In the genomic region with DNA sequence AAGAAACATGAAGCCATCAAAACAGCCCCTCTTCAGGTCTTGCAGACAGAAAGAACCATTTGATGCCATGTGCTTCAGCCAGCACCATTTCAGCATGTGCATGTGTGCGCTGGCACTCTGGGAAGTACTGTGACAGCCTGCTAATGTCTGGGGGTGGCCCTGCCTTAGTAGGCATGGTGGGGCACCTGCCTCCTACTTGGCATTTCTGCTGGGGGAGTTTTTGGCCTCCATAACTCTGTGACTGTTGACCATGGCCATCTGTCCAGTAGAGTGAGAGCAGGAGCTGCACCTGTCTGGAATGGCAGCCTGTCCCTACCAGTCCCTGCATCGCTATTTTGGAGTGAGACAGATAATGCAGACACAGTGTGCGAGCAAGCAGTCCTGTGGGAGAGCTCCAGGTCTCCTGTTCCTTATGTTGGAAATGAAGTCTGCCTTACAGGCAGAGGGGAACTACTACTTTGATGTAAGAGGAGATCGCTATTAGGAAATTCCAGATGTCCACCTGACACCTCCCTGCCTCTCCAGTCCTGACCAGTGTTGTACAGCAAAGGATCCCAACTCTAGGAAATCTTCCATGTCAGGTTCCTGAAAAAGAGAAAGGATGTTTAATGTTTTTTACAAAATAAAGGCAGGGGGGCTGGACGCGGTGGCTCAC, we compare ENCODE assay signal across 20 cellular contexts.
"Had no signal": no experiment of that assay in that cellular context is flagged by ENCODE, and none has a peak within 500 bp of the region (broad histone marks: within the 10 kb centered on the region; RNA-seq: fewer than 3 reads in every experiment).

No MANE protein-coding gene starts in this region.

- H3K27ac ChIP-seq: left lung, neutrophil, parathyroid adenoma, thyroid gland, uterus had no signal

- H3K4me1 Mint-ChIP-seq: activated CD8-positive, alpha-beta memory T cell treated with anti-CD3 and anti-CD28 coated beads, Interleukin-2, amount 10 ng/mL, durations not matched to agents 7 days and 5 days; activated naive CD4-positive, alpha-beta T cell treated with anti-CD3 and anti-CD28 coated beads, Interleukin-2, amount 10 ng/mL, durations not matched to agents 7 days and 5 days had no signal

- H3K27ac Mint-ChIP-seq: activated CD4-positive, alpha-beta memory T cell treated with anti-CD3 and anti-CD28 coated beads for 36 hours; activated CD8-positive, alpha-beta memory T cell treated with anti-CD3 and anti-CD28 coated beads, Interleukin-2, amount 10 ng/mL, durations not matched to agents 7 days and 5 days; activated naive CD4-positive, alpha-beta T cell treated with anti-CD3 and anti-CD28 coated beads, Interleukin-2, amount 10 ng/mL, durations not matched to agents 7 days and 5 days; natural killer cell; stimulated activated effector memory CD8-positive, alpha-beta T cell treated with anti-CD3 and anti-CD28 coated beads, Interleukin-12 subunit alpha, Interleukin-12 subunit beta, amount 100 ng/mL, for 72 hours had no signal

- H3K79me2 ChIP-seq: parathyroid adenoma had no signal

- H2AFZ ChIP-seq: parathyroid adenoma had no signal

- FAIRE-seq: astrocyte, colon, endometrium, kidney had no signal

- H3K36me3 Mint-ChIP-seq: natural killer cell had no signal

- H3K4me3 ChIP-seq: left lung, mucosa of descending colon, thyroid gland, uterus had no signal

- H3K9ac ChIP-seq: parathyroid adenoma had no signal

- H3K36me3 ChIP-seq: neutrophil, thyroid gland, uterus had no signal

- H3K4me1 ChIP-seq: left lung, parathyroid adenoma, thyroid gland, uterus had no signal

- H3K27me3 ChIP-seq: left lung, neutrophil, thyroid gland, uterus had no signal

- ATAC-seq: activated CD8-positive, alpha-beta memory T cell treated with anti-CD3 and anti-CD28 coated beads, Interleukin-2, amount 10 ng/mL, durations not matched to agents 7 days and 5 days; left lung; mucosa of descending colon; natural killer cell; stimulated activated effector memory CD8-positive, alpha-beta T cell treated with anti-CD3 and anti-CD28 coated beads, Interleukin-12 subunit alpha, Interleukin-12 subunit beta, amount 100 ng/mL, for 72 hours had no signal

- H3K9me3 ChIP-seq: left lung, mucosa of descending colon, neutrophil, thyroid gland, uterus had no signal

- H3K27me3 Mint-ChIP-seq: activated CD4-positive, alpha-beta memory T cell treated with anti-CD3 and anti-CD28 coated beads for 36 hours; activated CD8-positive, alpha-beta memory T cell treated with anti-CD3 and anti-CD28 coated beads, Interleukin-2, amount 10 ng/mL, durations not matched to agents 7 days and 5 days; activated naive CD4-positive, alpha-beta T cell treated with anti-CD3 and anti-CD28 coated beads, Interleukin-2, amount 10 ng/mL, durations not matched to agents 7 days and 5 days; activated T-cell treated with anti-CD3 and anti-CD28 coated beads, Interleukin-2, amount 50 U/mL, for 24 hours had no signal

- H3K4me3 Mint-ChIP-seq: activated CD4-positive, alpha-beta memory T cell treated with anti-CD3 and anti-CD28 coated beads for 36 hours; activated CD8-positive, alpha-beta memory T cell treated with anti-CD3 and anti-CD28 coated beads, Interleukin-2, amount 10 ng/mL, durations not matched to agents 7 days and 5 days; activated naive CD4-positive, alpha-beta T cell treated with anti-CD3 and anti-CD28 coated beads, Interleukin-2, amount 10 ng/mL, durations not matched to agents 7 days and 5 days; activated T-cell treated with anti-CD3 and anti-CD28 coated beads, Interleukin-2, amount 50 U/mL, for 24 hours; natural killer cell; stimulated activated effector memory CD8-positive, alpha-beta T cell treated with anti-CD3 and anti-CD28 coated beads, Interleukin-12 subunit alpha, Interleukin-12 subunit beta, amount 100 ng/mL, for 72 hours had no signal

- DNase-seq: activated CD4-positive, alpha-beta memory T cell treated with anti-CD3 and anti-CD28 coated beads for 36 hours; activated CD4-positive, CD25-positive, alpha-beta regulatory T cell treated with anti-CD3 and anti-CD28 coated beads, Interleukin-2, amount 50 U/mL, for 72 hours; activated CD8-positive, alpha-beta memory T cell treated with anti-CD3 and anti-CD28 coated beads, Interleukin-2, amount 10 ng/mL, durations not matched to agents 7 days and 5 days; activated naive CD4-positive, alpha-beta T cell treated with anti-CD3 and anti-CD28 coated beads, Interleukin-2, amount 10 ng/mL, durations not matched to agents 7 days and 5 days; activated T-cell treated with anti-CD3 and anti-CD28 coated beads, Interleukin-2, amount 50 U/mL, for 24 hours; hypothalamus; kidney; left lung; mammary epithelial cell; mucosa of descending colon; natural killer cell; T-helper 9 cell; thyroid gland; uterus had no signal

- H3K9me3 Mint-ChIP-seq: activated naive CD4-positive, alpha-beta T cell treated with anti-CD3 and anti-CD28 coated beads, Interleukin-2, amount 10 ng/mL, durations not matched to agents 7 days and 5 days; activated T-cell treated with anti-CD3 and anti-CD28 coated beads, Interleukin-2, amount 50 U/mL, for 24 hours; natural killer cell; stimulated activated effector memory CD8-positive, alpha-beta T cell treated with anti-CD3 and anti-CD28 coated beads, Interleukin-12 subunit alpha, Interleukin-12 subunit beta, amount 100 ng/mL, for 72 hours had no signal
